In genomic region chr13:98223741-98224140, GRCh38 we compare ENCODE assay signal across 1 cellular context.
TF ChIP-seq lines count a peak whose summit lies in the region.

No MANE protein-coding gene starts in this region.

TF ChIP-seq in IMR-90, 13 proteins besides CTCF, POLR2A, EP300 and RAD21 (continued from another document):
- no peak for TF ChIP-seq CHD1 (IDR thresholded peaks at IDR 0.05; ENCODE audit: low read depth, low read length)
- TF ChIP-seq MAZ (IDR thresholded peaks at IDR 0.05; ENCODE audit: borderline replicate concordance, low read depth, low read length), result no peak
- no peak for TF ChIP-seq BHLHE40 (IDR thresholded peaks at IDR 0.05; ENCODE audit: low read depth, low read length)
- TF ChIP-seq RCOR1 (IDR thresholded peaks at IDR 0.05; ENCODE audit: insufficient replicate concordance, low read length), result no peak
- TF ChIP-seq ELK1 (IDR thresholded peaks at IDR 0.05; ENCODE audit: borderline replicate concordance, low read depth, low read length), result no peak
- TF ChIP-seq CEBPB (IDR thresholded peaks at IDR 0.05; ENCODE audit: low read depth, low read length), result no peak
- no peak for TF ChIP-seq USF2 (IDR thresholded peaks at IDR 0.05; ENCODE audit: low read depth, low read length)
TF ChIP-seq in IMR-90: peak in this region for 0.
